Comparison of ENCODE assay signal across 1 cellular context in genomic region chr2:393711-394696, GRCh38.
TF ChIP-seq lines count a peak whose summit lies in the region.

No MANE protein-coding gene starts in this region.

TF ChIP-seq in HCT116, 20 proteins besides CTCF, POLR2A, EP300 and RAD21 (continued from another document):
- TF ChIP-seq TCF7L2 (IDR thresholded peaks at IDR 0.05; ENCODE audit: borderline replicate concordance, extremely low read depth, insufficient read depth, insufficient read length), result no peak
